ENCODE assay signal across 9 cellular contexts in genomic region chr1:160779662-160780397, GRCh38. TPM values are rescaled to one million over a fixed set of nuclear protein-coding genes. Genes with fewer than 3 reads are reported as not detected.
DNase-seq lines count a peak whose midpoint lies in the region; ATAC-seq and TF ChIP-seq lines count a peak whose summit lies in the region.
"Had no signal": no experiment of that assay in that cellular context is flagged by ENCODE, and none has a peak within 500 bp of the region (broad histone marks: within the 10 kb centered on the region; RNA-seq: fewer than 3 reads in every experiment).

No MANE protein-coding gene starts in this region.

- H3K27me3 ChIP-seq in cardiac muscle cell: peaks cover 4% of the 10 kb centered on the region
- H3K27me3 ChIP-seq in heart left ventricle: peaks cover 0 to 9% (median 0%) of the 10 kb centered on the region in 9 donors
- peaks cover under 1% of the 10 kb centered on the region; the same call in 1 of the 2 replicates for H3K27me3 ChIP-seq in Panc1 (ENCODE audit: control insufficient read depth, insufficient read depth, low read length)
- no peaks in the 10 kb centered on the region for H3K27me3 ChIP-seq in esophagus squamous epithelium

- H3K27ac ChIP-seq in cardiac muscle cell (no peak overlapping the region), heart left ventricle (no peak overlapping the region), Panc1 (ENCODE audit: low read length) (no peak overlapping the region), esophagus squamous epithelium (peak overlapping the region in 3 of 4 donors; percentile 80 to 89 (median 88))
- H3K27ac ChIP-seq: parathyroid adenoma had no signal

- ATAC-seq in heart left ventricle (no peak), Panc1 (peak; percentile 88), HG03139 (IDR thresholded peaks at IDR 0.05; ENCODE audit: unreplicated experiment) (no peak)
- ATAC-seq in stimulated activated naive CD8-positive, alpha-beta T cell treated with anti-CD3 and anti-CD28 coated beads, Interleukin-15, amount 100 ng/mL, for 72 hours: peak; percentile 55

- peak; percentile 36 for TF ChIP-seq CTCF in cardiac muscle cell (IDR thresholded peaks at IDR 0.05; ENCODE audit: low read depth, low read length)
- peak in 6 of 12 donors; percentile 19 to 31 (median 29) for TF ChIP-seq CTCF in heart left ventricle (IDR thresholded peaks at IDR 0.05)
- TF ChIP-seq CTCF in Panc1 (IDR thresholded peaks at IDR 0.05): peak; percentile 78
- peak in 3 of 6 experiments; percentile 17 to 37 (median 35) for TF ChIP-seq CTCF in esophagus squamous epithelium (IDR thresholded peaks at IDR 0.05)

- H3K9me3 ChIP-seq in cardiac muscle cell (ENCODE audit: low read depth): no peaks in the 10 kb centered on the region
- H3K9me3 ChIP-seq in heart left ventricle: no peaks in the 10 kb centered on the region
- no peaks in the 10 kb centered on the region for H3K9me3 ChIP-seq in Panc1 (ENCODE audit: control insufficient read depth, insufficient read depth, low read depth, low read length)
- no peaks in the 10 kb centered on the region for H3K9me3 ChIP-seq in esophagus squamous epithelium

- H3K4me3 ChIP-seq in cardiac muscle cell (no peak overlapping the region), heart left ventricle (no peak overlapping the region), Panc1 (ENCODE audit: low read depth in 2 of 2, low read length in 2 of 2) (no peak overlapping the region), esophagus squamous epithelium (no peak overlapping the region)

- CTCF ChIA-PET in Panc1 (lab: Charles Lee): interaction anchor here (0.6 kb wide), 2 partner anchors 172 to 181 kb away, joined by 4 to 6 read pairs; no protein-coding TSS in a partner anchor

- BruUV-seq in Panc1 (replicated peaks; lab: Mats Ljungman, UMichigan): no TSS peak

- H3K4me1 ChIP-seq in cardiac muscle cell (ENCODE audit: low read depth) (no peaks in the 10 kb centered on the region), heart left ventricle (peaks cover 0 to 17% (median 0%) of the 10 kb centered on the region in 12 donors), Panc1 (ENCODE audit: control insufficient read depth, insufficient read depth, low read length) (no peaks in the 10 kb centered on the region), esophagus squamous epithelium (peaks cover 19 to 41% (median 19%) of the 10 kb centered on the region in 3 donors)
- H3K4me1 ChIP-seq: parathyroid adenoma had no signal

- WGBS in heart left ventricle, 4 donors: 87 to 95% (median 90%) methylated on average over 12 to 18 of the region's 18 CpGs
- WGBS in esophagus squamous epithelium, 2 donors: 94% methylated on average over 3 of the region's 18 CpGs

- H3K27me3 Mint-ChIP-seq in stimulated activated naive CD8-positive, alpha-beta T cell treated with anti-CD3 and anti-CD28 coated beads, Interleukin-15, amount 100 ng/mL, for 72 hours: no peaks in the 10 kb centered on the region

- peaks cover 53% of the 10 kb centered on the region for H3K4me1 Mint-ChIP-seq in stimulated activated naive CD8-positive, alpha-beta T cell treated with anti-CD3 and anti-CD28 coated beads, Interleukin-15, amount 100 ng/mL, for 72 hours

- H3K36me3 ChIP-seq in cardiac muscle cell (no peaks in the 10 kb centered on the region), heart left ventricle (no peaks in the 10 kb centered on the region), Panc1 (ENCODE audit: control insufficient read depth, insufficient read depth, low read length) (no peaks in the 10 kb centered on the region), esophagus squamous epithelium (no peaks in the 10 kb centered on the region)

- no peak overlapping the region for H3K4me3 Mint-ChIP-seq in stimulated activated naive CD8-positive, alpha-beta T cell treated with anti-CD3 and anti-CD28 coated beads, Interleukin-15, amount 100 ng/mL, for 72 hours

- TF ChIP-seq POLR2A in heart left ventricle (IDR thresholded peaks at IDR 0.05) (no peak), esophagus squamous epithelium (IDR thresholded peaks at IDR 0.05) (no peak)

- POLR2A ChIA-PET in Panc1 (lab: Charles Lee): no interaction called here

- intact Hi-C loops in heart left ventricle (cut with DNase I): no loop called here
- intact Hi-C loops in Panc1 (cut with micrococcal nuclease; ENCODE audit: unreplicated experiment): no loop called here
- intact Hi-C loops in esophagus squamous epithelium (cut with DNase I): loop anchor here (5.0 kb wide), 1 partner anchor 52 kb away; no protein-coding TSS in a partner anchor

- peak in 1 of 2 donors; percentile 7 for DNase-seq in cardiac muscle cell (ENCODE audit: low read depth in 1 of 2, low spot score in 1 of 2)
- no peak for DNase-seq in heart left ventricle
- no peak for DNase-seq in Panc1 (ENCODE audit: low read depth, low spot score)
- DNase-seq in esophagus squamous epithelium (lab: John Stamatoyannopoulos, UW): no peak
- DNase-seq in stimulated activated naive CD8-positive, alpha-beta T cell treated with anti-CD3 and anti-CD28 coated beads, Interleukin-15, amount 100 ng/mL, for 72 hours: peak in 1 of 2 donors; percentile 50
- DNase-seq in foreskin melanocyte: no peak
- DNase-seq in cerebellar nuclear complex (lab: John Stamatoyannopoulos, UW): no peak

- in situ Hi-C loops in Panc1 (cut with HindIII; ENCODE audit: low pct_unique_long_range_greater_than_20kb, low sequenced_read_pairs): no loop called here

- no peak overlapping the region for H3K27ac Mint-ChIP-seq in stimulated activated naive CD8-positive, alpha-beta T cell treated with anti-CD3 and anti-CD28 coated beads, Interleukin-15, amount 100 ng/mL, for 72 hours

- H3K9me3 Mint-ChIP-seq in stimulated activated naive CD8-positive, alpha-beta T cell treated with anti-CD3 and anti-CD28 coated beads, Interleukin-15, amount 100 ng/mL, for 72 hours: no peaks in the 10 kb centered on the region

RNA-seq across cellular contexts. Expression of gene LY9, which starts 16.1 kb away (rescaled TPM):
- total RNA-seq in cardiac muscle cell (not detected in 2 replicates), heart left ventricle (1 to 10 TPM in 1 of 9 donors, under 1 TPM in 4, not detected in 4; 0.06 to 2.5 (median 0.37) TPM), Panc1 (2021; ENCODE audit: unreplicated experiment) (0.10 TPM), esophagus squamous epithelium (1 to 10 TPM in 1 of 4 donors, under 1 TPM in 3; 0.26 to 3.2 (median 0.60) TPM)
- polyA plus RNA-seq in cardiac muscle cell (not detected in 2 replicates), heart left ventricle (under 1 TPM in 1 of 2 donors, not detected in 1; 0.18 TPM)
- 0.40 TPM for polyA plus RNA-seq in Panc1 (2012; ENCODE audit: insufficient read length)

RNA-seq across cellular contexts. Expression of gene SLAMF7, which starts 40.8 kb away (rescaled TPM):
- not detected in 2 replicates for total RNA-seq in cardiac muscle cell
- polyA plus RNA-seq in cardiac muscle cell: 0.25 TPM in 1 of 2 replicates, not detected in the other
- 10 to 100 TPM in 1 of 9 donors, 1 to 10 TPM in 1, under 1 TPM in 3, not detected in 4; 0.27 to 28.0 (median 0.96) TPM for total RNA-seq in heart left ventricle
- polyA plus RNA-seq in heart left ventricle: under 1 TPM; 0.21 to 0.23 TPM
- 0.21 TPM for total RNA-seq in Panc1 (2021; ENCODE audit: unreplicated experiment)
- not detected for polyA plus RNA-seq in Panc1 (2012; ENCODE audit: insufficient read length)
- 1 to 10 TPM; 1.8 to 3.2 (median 2.3) TPM for total RNA-seq in esophagus squamous epithelium

Comparison
In these comparisons a context has a peak if more than half of its experiments do, and no peak if none do; other contexts are left out.
1. H3K27ac ChIP-seq: peak in esophagus squamous epithelium (3 of 4); none in cardiac muscle cell (single experiment), heart left ventricle (0 of 12) and Panc1 (single experiment).
2. ATAC-seq: peak in Panc1 (single experiment) and stimulated activated naive CD8-positive, alpha-beta T cell treated with anti-CD3 and anti-CD28 coated beads, Interleukin-15, amount 100 ng/mL, for 72 hours (single experiment); none in heart left ventricle (0 of 4) and HG03139 (single experiment).